ENCODE assay signal across 14 cellular contexts in the genomic region with DNA sequence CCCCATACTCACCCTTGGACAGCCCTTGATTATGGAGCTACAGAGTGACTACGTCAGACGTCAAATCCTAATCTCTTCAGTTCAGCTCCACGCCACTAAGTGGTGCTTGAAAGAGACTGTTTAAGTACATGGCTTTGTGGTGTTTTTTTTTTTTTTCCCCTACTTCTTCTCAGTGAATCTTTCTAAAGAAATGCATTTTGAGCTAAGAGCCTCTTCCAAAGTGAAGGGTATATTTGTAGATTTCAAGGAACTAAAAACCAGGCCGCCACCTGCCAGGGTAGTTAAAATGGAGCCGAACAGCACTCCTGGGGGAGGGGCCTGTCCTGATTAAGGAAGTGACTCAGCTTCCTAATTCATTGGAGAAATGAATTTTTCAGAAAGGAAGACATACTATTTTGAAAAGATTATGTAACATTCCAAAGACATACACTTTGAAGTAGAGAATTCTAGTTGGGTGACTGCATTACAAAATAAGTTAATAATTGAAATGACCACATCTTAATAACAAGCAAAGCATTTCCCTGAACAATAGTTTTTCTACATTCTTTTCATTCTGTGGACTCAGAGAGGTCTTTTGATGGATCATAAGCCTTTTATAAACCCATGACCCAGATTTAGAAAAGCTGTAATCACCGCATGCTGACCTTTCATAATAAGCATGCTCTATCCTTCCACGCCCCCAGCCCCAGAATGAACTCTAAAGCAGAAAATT. TPM values are rescaled to one million over a fixed set of nuclear protein-coding genes. Genes with fewer than 3 reads are reported as not detected.
A peak's percentile ranks its signal among the peaks of the same experiment; 100 is the strongest.
DNase-seq lines count a peak whose midpoint lies in the region; ATAC-seq and TF ChIP-seq lines count a peak whose summit lies in the region.
"Had no signal": no experiment of that assay in that cellular context is flagged by ENCODE, and none has a peak within 500 bp of the region (broad histone marks: within the 10 kb centered on the region; RNA-seq: fewer than 3 reads in every experiment).

No MANE protein-coding gene starts in this region.

- CTCF ChIA-PET in Calu3 (lab: Charles Lee) = interaction anchor here (0.6 to 1.8 kb wide), 9 partner anchors 15 to 604 kb away, joined by 3 to 11 read pairs (median 4); a partner anchor contains a TSS

- ATAC-seq in HG03025 (IDR thresholded peaks at IDR 0.05; ENCODE audit: low FRiP score, unreplicated experiment) = no peak
- ATAC-seq in GM21360 (IDR thresholded peaks at IDR 0.05; ENCODE audit: unreplicated experiment) = no peak
- ATAC-seq: activated CD4-positive, CD25-positive, alpha-beta regulatory T cell treated with anti-CD3 and anti-CD28 coated beads, Interleukin-2, amount 50 U/mL, for 24 hours had no signal

- TF ChIP-seq CTCF in Calu3 (IDR thresholded peaks at IDR 0.05; ENCODE audit: unreplicated experiment) (peak; percentile 23), NB4 (IDR thresholded peaks at IDR 0.05; ENCODE audit: low read depth, low read length) (no peak), chondrocyte (IDR thresholded peaks at IDR 0.05) (peak; percentile 18), nephron progenitor cell (IDR thresholded peaks at IDR 0.05) (no peak)

- H3K4me3 ChIP-seq in NB4 (ENCODE audit: low read depth, low read length) = no peak overlapping the region
- H3K4me3 ChIP-seq: right atrium auricular region had no signal

- H3K4me3 Mint-ChIP-seq in Calu3 (ENCODE audit: low read depth, unreplicated experiment) (peak overlapping the region; percentile 8), chondrocyte (ENCODE audit: unreplicated experiment) (no peak overlapping the region), nephron progenitor cell (no peak overlapping the region)

- DNase-seq in Calu3 (peak; percentile 84), NB4 (ENCODE audit: low read depth) (peak; percentile 49), chondrocyte (ENCODE audit: low spot score) (no peak), nephron progenitor cell (no peak), GDM1 (lab: John Stamatoyannopoulos, UW) (no peak)
- no peak for DNase-seq in activated CD8-positive, alpha-beta memory T cell treated with anti-CD3 and anti-CD28 coated beads for 24 hours
- DNase-seq: COR-L47, glutamatergic neuron, NCI-H2171 had no signal

- H3K27ac Mint-ChIP-seq in Calu3 (ENCODE audit: unreplicated experiment) (peak overlapping the region; percentile 84), chondrocyte (ENCODE audit: unreplicated experiment) (no peak overlapping the region), nephron progenitor cell (peak overlapping the region; percentile 26)

- no TSS peak for BruUV-seq in Calu3 (replicated peaks; lab: Mats Ljungman, UMichigan)

- intact Hi-C loops in Calu3 (cut with micrococcal nuclease; ENCODE audit: unreplicated experiment) = loop anchor here (1.0 to 5.0 kb wide), 4 partner anchors 66 to 423 kb away; no protein-coding TSS in a partner anchor

- H3K9me3 Mint-ChIP-seq in Calu3 (ENCODE audit: low read depth, unreplicated experiment) (no peaks in the 10 kb centered on the region), chondrocyte (ENCODE audit: low read depth) (no peaks in the 10 kb centered on the region), nephron progenitor cell (no peaks in the 10 kb centered on the region)

- TF ChIP-seq POLR2A in NB4 (IDR thresholded peaks at IDR 0.05; ENCODE audit: extremely low read depth, insufficient read length) = no peak

- H3K36me3 Mint-ChIP-seq in Calu3 (ENCODE audit: insufficient read depth, unreplicated experiment) (peaks cover 11% of the 10 kb centered on the region), chondrocyte (ENCODE audit: low read depth) (no peaks in the 10 kb centered on the region), nephron progenitor cell (ENCODE audit: low read depth) (no peaks in the 10 kb centered on the region)

- H3K27me3 Mint-ChIP-seq in Calu3 (ENCODE audit: unreplicated experiment) = no peaks in the 10 kb centered on the region
- peaks cover 4% of the 10 kb centered on the region for H3K27me3 Mint-ChIP-seq in chondrocyte (ENCODE audit: low read depth)
- peaks cover 4% of the 10 kb centered on the region for H3K27me3 Mint-ChIP-seq in nephron progenitor cell (ENCODE audit: low read depth, poor library complexity)

- H3K4me1 Mint-ChIP-seq in Calu3 (ENCODE audit: low read depth, unreplicated experiment) (peaks cover 59% of the 10 kb centered on the region), chondrocyte (ENCODE audit: low read depth) (peaks cover 13% of the 10 kb centered on the region), nephron progenitor cell (peaks cover 15% of the 10 kb centered on the region)

RNA-seq across cellular contexts. Expression of a gene that starts 20.6 kb away (rescaled TPM):
- total RNA-seq in Calu3 (2022) (249 and 292 TPM in 2 replicates), chondrocyte (83.9 to 108 TPM (median 84.0 TPM) in 3 replicates)

RNA-seq across cellular contexts. Expression of a gene that starts 48.1 kb away (rescaled TPM):
- total RNA-seq in Calu3 (2022) (0.54 and 0.64 TPM in 2 replicates), chondrocyte (0.36 to 1.8 TPM (median 0.40 TPM) in 3 replicates)
- total RNA-seq: dermis microvascular lymphatic vessel endothelial cell had no signal

Comparison
In these comparisons a context has a peak if more than half of its experiments do, and no peak if none do; other contexts are left out.
1. DNase-seq: peak in Calu3 (single experiment) and NB4 (single experiment); none in chondrocyte (single experiment), nephron progenitor cell (single experiment), activated CD8-positive, alpha-beta memory T cell treated with anti-CD3 and anti-CD28 coated beads for 24 hours (single experiment) and GDM1 (single experiment).
2. CTCF ChIP-seq: peak in Calu3 (single experiment) and chondrocyte (single experiment); none in NB4 (single experiment) and nephron progenitor cell (single experiment).